ENCODE assay signal across 22 cellular contexts in the genomic region with DNA sequence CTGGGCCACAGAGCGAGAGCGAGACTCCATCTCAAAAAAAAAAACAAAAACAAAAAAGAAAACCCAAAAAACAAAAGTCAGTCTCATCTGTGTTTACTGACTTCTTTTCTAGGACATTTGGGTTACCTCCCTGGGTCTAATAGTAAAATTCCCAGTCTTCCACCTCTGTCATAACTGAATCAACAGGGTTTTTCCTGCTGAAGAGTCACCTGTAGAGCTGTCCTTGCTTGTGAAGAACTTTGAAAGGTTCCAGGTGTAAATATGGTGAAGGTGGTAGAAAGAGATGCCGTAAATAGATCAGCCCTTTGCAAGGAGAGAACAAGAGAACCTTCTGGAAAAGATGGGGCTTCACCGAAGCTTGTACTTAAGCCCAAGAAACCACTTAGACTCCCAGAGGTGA.
DNase-seq lines count a peak whose midpoint lies in the region; ATAC-seq, FAIRE-seq and TF ChIP-seq lines count a peak whose summit lies in the region.
"Had no signal": no experiment of that assay in that cellular context is flagged by ENCODE, and none has a peak within 500 bp of the region (broad histone marks: within the 10 kb centered on the region; RNA-seq: fewer than 3 reads in every experiment).

No MANE protein-coding gene starts in this region.

- H2BK15ac ChIP-seq in H1 (ENCODE audit: low read length), result no peak overlapping the region

- WGBS in H1 (ENCODE audit: extremely low coverage in 1 of 2, insufficient coverage in 1 of 2, insufficient read length in 1 of 2, insufficient replicate concordance in 2 of 2, low coverage in 1 of 2, low lambda C conversion rate in 2 of 2, missing lambda C conversion rate in 1 of 2), 2 experiments, result 95% methylated on average over 4 of the region's 4 CpGs; no CpG with 5 or more reads in 1 of the 2 experiments

- H2BK20ac ChIP-seq in H1 (ENCODE audit: low read length), result no peak overlapping the region

- H3K56ac ChIP-seq in H1 (replicated peaks; ENCODE audit: insufficient read length, low read depth, low read length), result no peak overlapping the region

- no peak overlapping the region for H3K4ac ChIP-seq in H1 (replicated peaks; ENCODE audit: insufficient read length, low read depth, low read length)

- H3K36me3 ChIP-seq in HEK293 (ENCODE audit: control insufficient read depth in 2 of 2, insufficient read depth in 1 of 2, low read length in 2 of 2), result no peaks in the 10 kb centered on the region
- H3K36me3 ChIP-seq in H1 (ENCODE audit: control insufficient read depth in 2 of 4, insufficient read depth in 4 of 4, low read length in 3 of 4), result no peaks in the 10 kb centered on the region
- no peaks in the 10 kb centered on the region for H3K36me3 ChIP-seq in osteoblast (ENCODE audit: insufficient read depth, low read length)
- H3K36me3 ChIP-seq in HAP-1 (replicated peaks), result no peaks in the 10 kb centered on the region
- H3K36me3 ChIP-seq: BLaER1 treated with 17β-estradiol and CSF1 and Interleukin-3, amounts not matched to agents 10 nM and 100 nM had no signal

- in situ Hi-C loops in HAP-1 (cut with MboI; ENCODE audit: low sequenced_read_pairs), result no loop called here

- H3K9ac ChIP-seq in H1 (replicated peaks in 1 of 4; ENCODE audit: extremely low read depth in 1 of 4, low read depth in 3 of 4, low read length in 3 of 4), result no peak overlapping the region
- H3K9ac ChIP-seq: BLaER1 treated with 17β-estradiol and CSF1 and Interleukin-3, amounts not matched to agents 10 nM and 100 nM had no signal

- FAIRE-seq in H1 (lab: Jason Lieb, UNC), result no peak
- FAIRE-seq: A549, D721Med, G401.6, GM12891 had no signal

- DNase-seq in H1 (ENCODE audit: low read depth in 1 of 2, low spot score in 2 of 2) (no peak), osteoblast (ENCODE audit: insufficient read length, low spot score, missing footprints) (peak; percentile 17), type B pancreatic cell (ENCODE audit: extremely low spot score, unreplicated experiment) (no peak), foreskin fibroblast (no peak), HAP-1 (ENCODE audit: low spot score in 2 of 2) (no peak)
- DNase-seq: AML-193; Caco-2; Calu3; CD4-positive, alpha-beta T cell; CD8-positive, alpha-beta T cell; DMS79 treated with DMSO at 0.1 percent for 48 hours; GF-D8 had no signal

- H3K27ac Mint-ChIP-seq in type B pancreatic cell, result peak overlapping the region; percentile 47
- H3K27ac Mint-ChIP-seq: B cell; CD4-positive, alpha-beta T cell; CD8-positive, alpha-beta T cell had no signal

- no peak overlapping the region for H2BK12ac ChIP-seq in H1 (ENCODE audit: low read depth, low read length)

- H3K27me3 ChIP-seq in H1 (replicated peaks in 1 of 4; ENCODE audit: control insufficient read depth in 3 of 4, extremely low read depth in 1 of 4, insufficient read depth in 3 of 4, low read length in 3 of 4) (no peaks in the 10 kb centered on the region), osteoblast (ENCODE audit: insufficient read depth, low read length) (no peaks in the 10 kb centered on the region), HAP-1 (ENCODE audit: low read depth) (no peaks in the 10 kb centered on the region)

- H3K18ac ChIP-seq in H1 (ENCODE audit: extremely low read depth, low read length), result no peak overlapping the region

- H3K4me1 Mint-ChIP-seq in type B pancreatic cell (ENCODE audit: unreplicated experiment), result peaks cover 64% of the 10 kb centered on the region

- no peak overlapping the region for H3K4me3 Mint-ChIP-seq in type B pancreatic cell
- H3K4me3 Mint-ChIP-seq: B cell; CD4-positive, alpha-beta T cell; CD8-positive, alpha-beta T cell had no signal

- no peak overlapping the region for H2BK120ac ChIP-seq in H1 (replicated peaks; ENCODE audit: low read depth, low read length)

- no peak for TF ChIP-seq CTCF in HEK293 (tag by site-specific recombination; IDR thresholded peaks at IDR 0.05)
- no peak for TF ChIP-seq CTCF in H1 (IDR thresholded peaks at IDR 0.05; ENCODE audit: control extremely low read depth in 1 of 3, insufficient read depth in 1 of 3, low read depth in 1 of 3, low read length in 3 of 3)
- TF ChIP-seq CTCF in osteoblast (IDR thresholded peaks at IDR 0.05; ENCODE audit: extremely low read depth, low read depth, low read length), result no peak
- no peak for TF ChIP-seq CTCF in type B pancreatic cell (conservative IDR thresholded peaks at IDR 0.05)
- TF ChIP-seq CTCF in foreskin fibroblast (IDR thresholded peaks at IDR 0.05; ENCODE audit: low read depth, low read length), result no peak

- H3K9me3 ChIP-seq in HEK293 (ENCODE audit: control insufficient read depth, insufficient read depth, low read depth, low read length) (no peaks in the 10 kb centered on the region), H1 (ENCODE audit: insufficient read depth in 2 of 2, low read depth in 1 of 2, low read length in 1 of 2) (no peaks in the 10 kb centered on the region), osteoblast (ENCODE audit: low read depth, low read length) (no peaks in the 10 kb centered on the region), HAP-1 (no peaks in the 10 kb centered on the region)
- H3K9me3 ChIP-seq: A549; BLaER1 treated with 17β-estradiol and CSF1 and Interleukin-3, amounts not matched to agents 10 nM and 100 nM; Caco-2 had no signal

- H2AK5ac ChIP-seq in H1 (ENCODE audit: low read depth, low read length), result 0 out of 2 replicates have a peak overlapping the region, but pooled peaks have one; percentile 11

- H3K27me3 Mint-ChIP-seq in type B pancreatic cell, result no peaks in the 10 kb centered on the region

- H4K20me1 ChIP-seq in H1 (replicated peaks in 1 of 2; ENCODE audit: control insufficient read depth in 1 of 2, insufficient read depth in 2 of 2, low read length in 2 of 2), result peaks cover 2 to 5% of the 10 kb centered on the region in 2 experiments
- H4K20me1 ChIP-seq in osteoblast (ENCODE audit: insufficient read depth, low read length), result peaks cover 20% of the 10 kb centered on the region

- TF ChIP-seq RAD21 in H1 (IDR thresholded peaks at IDR 0.05 in 1 of 2, conservative IDR thresholded peaks at IDR 0.05 in 1 of 2; ENCODE audit: low read depth in 2 of 2, low read length in 2 of 2), result no peak

- H3K4me1 ChIP-seq in HEK293 (ENCODE audit: control insufficient read depth, insufficient read depth, low read length) (peaks cover 2% of the 10 kb centered on the region; the same call in 1 of the 2 replicates), H1 (replicated peaks in 1 of 4; ENCODE audit: control insufficient read depth in 3 of 4, insufficient read depth in 4 of 4, low read length in 3 of 4) (peaks cover 11 to 33% (median 23%) of the 10 kb centered on the region in 4 experiments), osteoblast (ENCODE audit: insufficient read depth, low read length) (peaks cover 22% of the 10 kb centered on the region), HAP-1 (peaks cover 2% of the 10 kb centered on the region; the same call in 1 of the 2 replicates)
- H3K4me1 ChIP-seq: Caco-2 had no signal

- H4K91ac ChIP-seq in H1 (replicated peaks; ENCODE audit: insufficient read length, low read length), result no peak overlapping the region

- H3K9me3 Mint-ChIP-seq in type B pancreatic cell, result no peaks in the 10 kb centered on the region
- H3K9me3 Mint-ChIP-seq: CD4-positive, alpha-beta T cell; CD8-positive, alpha-beta T cell had no signal

- CTCF ChIA-PET in HEK293 (lab: Yijun Ruan, JAX) (interaction anchor here (1.5 kb wide), 1 partner anchor 16 kb away, joined by 3 read pairs; no protein-coding TSS in a partner anchor), H1 (lab: Charles Lee; ENCODE audit: partially characterized antibody) (interaction anchor here (8.4 kb wide), 1 partner anchor 16 kb away, joined by 65 read pairs; no protein-coding TSS in a partner anchor)

- no peak for TF ChIP-seq POLR2A in H1 (IDR thresholded peaks at IDR 0.05; ENCODE audit: control extremely low read depth in 1 of 2, low read depth in 2 of 2, low read length in 2 of 2)

- no peak overlapping the region for H2AFZ ChIP-seq in H1 (ENCODE audit: low read length)
- no peak overlapping the region for H2AFZ ChIP-seq in osteoblast (ENCODE audit: low read length)

- POLR2A ChIA-PET in HEK293 (lab: Yijun Ruan, JAX), result no interaction called here
- POLR2A ChIA-PET in H1 (lab: Charles Lee; ENCODE audit: partially characterized antibody), result no interaction called here

- no peak overlapping the region for H4K5ac ChIP-seq in H1 (ENCODE audit: insufficient read length, low read depth, low read length)

- H3K36me3 Mint-ChIP-seq in type B pancreatic cell, result peaks cover 8% of the 10 kb centered on the region
- H3K36me3 Mint-ChIP-seq: CD8-positive, alpha-beta T cell had no signal

- H3K79me1 ChIP-seq in H1 (ENCODE audit: low read depth, low read length), result no peaks in the 10 kb centered on the region; the same call in 1 of the 2 replicates

- peaks cover 0 to 4% of the 10 kb centered on the region in 2 experiments; a peak in 1 of 4 replicates for H3K79me2 ChIP-seq in H1 (ENCODE audit: control insufficient read depth in 1 of 2, insufficient read depth in 2 of 2, low read length in 2 of 2)
- H3K79me2 ChIP-seq in osteoblast (ENCODE audit: insufficient read depth, low read length), result no peaks in the 10 kb centered on the region

- no peak overlapping the region for H3K4me3 ChIP-seq in HEK293 (ENCODE audit: low read depth, low read length)
- H3K4me3 ChIP-seq in H1 (ENCODE audit: extremely low read depth in 1 of 4, insufficient read depth in 2 of 4, low read depth in 3 of 4, low read length in 4 of 4), result no peak overlapping the region
- H3K4me3 ChIP-seq in osteoblast (ENCODE audit: insufficient read depth, low read length), result no peak overlapping the region
- H3K4me3 ChIP-seq in foreskin fibroblast (ENCODE audit: low read depth in 1 of 2, low read length in 2 of 2), result no peak overlapping the region
- H3K4me3 ChIP-seq in HAP-1, result no peak overlapping the region
- H3K4me3 ChIP-seq: A549; BLaER1 treated with 17β-estradiol and CSF1 and Interleukin-3, amounts not matched to agents 10 nM and 100 nM had no signal

- H3K27ac ChIP-seq in HEK293 (ENCODE audit: extremely low read depth, low read depth, low read length) (no peak overlapping the region), H1 (ENCODE audit: low read depth, low read length) (no peak overlapping the region), osteoblast (ENCODE audit: low read depth, low read length) (no peak overlapping the region)
- H3K27ac ChIP-seq: 22Rv1; A549; BLaER1 treated with 17β-estradiol and CSF1 and Interleukin-3, amounts not matched to agents 10 nM and 100 nM; C4-2B had no signal

- no peak overlapping the region for H3K14ac ChIP-seq in H1 (ENCODE audit: insufficient read length)

- no peak overlapping the region for H4K8ac ChIP-seq in H1 (ENCODE audit: extremely low read depth, insufficient read depth, low read length)

- no peak for ATAC-seq in HG03432 (IDR thresholded peaks at IDR 0.05; ENCODE audit: unreplicated experiment)
- ATAC-seq: A549; CD8-positive, alpha-beta T cell had no signal

- H3K4me2 ChIP-seq in H1 (ENCODE audit: insufficient read depth in 1 of 2, low read depth in 2 of 2, low read length in 2 of 2) (no peak overlapping the region), osteoblast (ENCODE audit: insufficient read depth, low read length) (no peak overlapping the region)
- H3K4me2 ChIP-seq: A549; BLaER1 treated with 17β-estradiol and CSF1 and Interleukin-3, amounts not matched to agents 10 nM and 100 nM had no signal

- H3K23ac ChIP-seq in H1 (ENCODE audit: insufficient read length), result no peak overlapping the region

- no peak for TF ChIP-seq EP300 in H1 (IDR thresholded peaks at IDR 0.05; ENCODE audit: borderline replicate concordance in 1 of 2, low read depth in 2 of 2, low read length in 2 of 2)

- H2BK5ac ChIP-seq in H1 (ENCODE audit: low read depth, low read length), result no peak overlapping the region

- no peaks in the 10 kb centered on the region; the same call in 1 of the 2 replicates for H3K23me2 ChIP-seq in H1 (ENCODE audit: low read depth, low read length)
